In the genomic region with DNA sequence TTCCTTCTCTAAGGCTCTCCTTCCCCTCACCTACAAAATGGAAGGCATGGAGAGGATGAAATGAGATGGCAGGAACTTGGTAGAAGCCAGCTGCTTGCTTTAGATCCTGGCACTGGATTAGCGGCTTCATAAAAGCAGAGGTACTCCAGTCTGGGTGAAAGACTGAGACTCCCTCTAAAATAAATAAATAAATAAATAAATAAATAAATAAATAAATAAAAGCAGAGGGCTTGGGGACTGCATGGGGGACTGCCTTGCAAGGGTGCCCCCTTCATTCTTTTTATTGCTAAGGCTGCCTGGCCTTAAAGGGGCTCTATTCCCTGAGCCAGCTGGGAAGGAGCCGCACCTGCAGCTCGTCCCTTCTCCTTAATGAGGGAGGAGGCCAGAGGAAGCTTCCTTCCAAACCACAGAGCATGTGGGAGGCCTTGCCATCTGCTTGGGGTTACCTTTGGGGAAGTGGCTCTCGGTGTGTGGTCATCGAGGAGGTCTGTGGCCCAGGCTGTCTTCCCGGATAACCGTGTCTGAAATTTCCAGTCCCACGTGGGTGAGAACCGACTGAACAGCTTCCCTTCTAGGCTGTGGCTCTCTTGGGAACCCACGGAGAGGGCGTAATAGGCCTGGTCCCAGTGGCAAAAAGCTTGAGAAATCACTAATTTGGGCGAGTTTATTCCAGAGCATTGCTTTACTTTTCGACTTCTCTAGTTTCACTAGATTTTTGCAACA, we compare ENCODE assay signal across 1 cellular context.
TF ChIP-seq lines count a peak whose summit lies in the region.

No MANE protein-coding gene starts in this region.

TF ChIP-seq in K562, 482 proteins besides CTCF, POLR2A, EP300 and RAD21 (continued from another document and continues in another):
- TF ChIP-seq, protein P1, sequence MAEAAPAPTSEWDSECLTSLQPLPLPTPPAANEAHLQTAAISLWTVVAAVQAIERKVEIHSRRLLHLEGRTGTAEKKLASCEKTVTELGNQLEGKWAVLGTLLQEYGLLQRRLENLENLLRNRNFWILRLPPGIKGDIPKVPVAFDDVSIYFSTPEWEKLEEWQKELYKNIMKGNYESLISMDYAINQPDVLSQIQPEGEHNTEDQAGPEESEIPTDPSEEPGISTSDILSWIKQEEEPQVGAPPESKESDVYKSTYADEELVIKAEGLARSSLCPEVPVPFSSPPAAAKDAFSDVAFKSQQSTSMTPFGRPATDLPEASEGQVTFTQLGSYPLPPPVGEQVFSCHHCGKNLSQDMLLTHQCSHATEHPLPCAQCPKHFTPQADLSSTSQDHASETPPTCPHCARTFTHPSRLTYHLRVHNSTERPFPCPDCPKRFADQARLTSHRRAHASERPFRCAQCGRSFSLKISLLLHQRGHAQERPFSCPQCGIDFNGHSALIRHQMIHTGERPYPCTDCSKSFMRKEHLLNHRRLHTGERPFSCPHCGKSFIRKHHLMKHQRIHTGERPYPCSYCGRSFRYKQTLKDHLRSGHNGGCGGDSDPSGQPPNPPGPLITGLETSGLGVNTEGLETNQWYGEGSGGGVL (CRISPR knock-in tag; IDR thresholded peaks at IDR 0.05) = no peak
- TF ChIP-seq NCOA1 (IDR thresholded peaks at IDR 0.05; ENCODE audit: low read depth) (no peak), HDAC6 (IDR thresholded peaks at IDR 0.05; ENCODE audit: low read depth, low read length) (no peak), MCM5 (IDR thresholded peaks at IDR 0.05; ENCODE audit: low read depth) (no peak), ETV5 (CRISPR knock-in tag; IDR thresholded peaks at IDR 0.05; ENCODE audit: low read depth) (0 out of 2 replicates have a peak, but pooled peaks have one; percentile 30), ZNF431 (CRISPR knock-in tag; IDR thresholded peaks at IDR 0.05) (no peak), FOXM1 (IDR thresholded peaks at IDR 0.05; ENCODE audit: low read depth) (no peak), FOXM1 (CRISPR knock-in tag; IDR thresholded peaks at IDR 0.05; ENCODE audit: low read depth) (no peak), HSF4 (CRISPR knock-in tag; IDR thresholded peaks at IDR 0.05; ENCODE audit: borderline replicate concordance) (no peak), ZNF766 (CRISPR knock-in tag; conservative IDR thresholded peaks at IDR 0.05) (0 out of 2 replicates have a peak, but pooled peaks have one; percentile 55), FOS (IDR thresholded peaks at IDR 0.05; ENCODE audit: extremely low read depth, insufficient read length) (no peak), BCL6 (CRISPR knock-in tag; IDR thresholded peaks at IDR 0.05) (no peak), KDM4B (IDR thresholded peaks at IDR 0.05; ENCODE audit: borderline replicate concordance in 2 of 2, low read depth in 1 of 2) (no peak), TCFL5 (CRISPR knock-in tag; conservative IDR thresholded peaks at IDR 0.05) (no peak), CCNT2 (IDR thresholded peaks at IDR 0.05; ENCODE audit: borderline replicate concordance, extremely low read depth, insufficient read length, low read depth, low read length) (no peak), POU5F1 (IDR thresholded peaks at IDR 0.05; ENCODE audit: borderline replicate concordance, low read depth, low read length, partially characterized antibody) (no peak), WHSC1 (IDR thresholded peaks at IDR 0.05; ENCODE audit: low read length) (no peak), SRSF1 (IDR thresholded peaks at IDR 0.05; ENCODE audit: low read depth, low read length) (no peak), SAP30 (IDR thresholded peaks at IDR 0.05; ENCODE audit: borderline replicate concordance, insufficient read depth, low read depth, low read length, poor library complexity, severe bottlenecking) (no peak)
- TF ChIP-seq, protein P2, sequence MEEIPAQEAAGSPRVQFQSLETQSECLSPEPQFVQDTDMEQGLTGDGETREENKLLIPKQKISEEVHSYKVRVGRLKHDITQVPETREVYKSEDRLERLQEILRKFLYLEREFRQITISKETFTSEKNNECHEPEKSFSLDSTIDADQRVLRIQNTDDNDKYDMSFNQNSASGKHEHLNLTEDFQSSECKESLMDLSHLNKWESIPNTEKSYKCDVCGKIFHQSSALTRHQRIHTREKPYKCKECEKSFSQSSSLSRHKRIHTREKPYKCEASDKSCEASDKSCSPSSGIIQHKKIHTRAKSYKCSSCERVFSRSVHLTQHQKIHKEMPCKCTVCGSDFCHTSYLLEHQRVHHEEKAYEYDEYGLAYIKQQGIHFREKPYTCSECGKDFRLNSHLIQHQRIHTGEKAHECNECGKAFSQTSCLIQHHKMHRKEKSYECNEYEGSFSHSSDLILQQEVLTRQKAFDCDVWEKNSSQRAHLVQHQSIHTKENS (CRISPR knock-in tag; IDR thresholded peaks at IDR 0.05) = no peak
- TF ChIP-seq, protein P3, sequence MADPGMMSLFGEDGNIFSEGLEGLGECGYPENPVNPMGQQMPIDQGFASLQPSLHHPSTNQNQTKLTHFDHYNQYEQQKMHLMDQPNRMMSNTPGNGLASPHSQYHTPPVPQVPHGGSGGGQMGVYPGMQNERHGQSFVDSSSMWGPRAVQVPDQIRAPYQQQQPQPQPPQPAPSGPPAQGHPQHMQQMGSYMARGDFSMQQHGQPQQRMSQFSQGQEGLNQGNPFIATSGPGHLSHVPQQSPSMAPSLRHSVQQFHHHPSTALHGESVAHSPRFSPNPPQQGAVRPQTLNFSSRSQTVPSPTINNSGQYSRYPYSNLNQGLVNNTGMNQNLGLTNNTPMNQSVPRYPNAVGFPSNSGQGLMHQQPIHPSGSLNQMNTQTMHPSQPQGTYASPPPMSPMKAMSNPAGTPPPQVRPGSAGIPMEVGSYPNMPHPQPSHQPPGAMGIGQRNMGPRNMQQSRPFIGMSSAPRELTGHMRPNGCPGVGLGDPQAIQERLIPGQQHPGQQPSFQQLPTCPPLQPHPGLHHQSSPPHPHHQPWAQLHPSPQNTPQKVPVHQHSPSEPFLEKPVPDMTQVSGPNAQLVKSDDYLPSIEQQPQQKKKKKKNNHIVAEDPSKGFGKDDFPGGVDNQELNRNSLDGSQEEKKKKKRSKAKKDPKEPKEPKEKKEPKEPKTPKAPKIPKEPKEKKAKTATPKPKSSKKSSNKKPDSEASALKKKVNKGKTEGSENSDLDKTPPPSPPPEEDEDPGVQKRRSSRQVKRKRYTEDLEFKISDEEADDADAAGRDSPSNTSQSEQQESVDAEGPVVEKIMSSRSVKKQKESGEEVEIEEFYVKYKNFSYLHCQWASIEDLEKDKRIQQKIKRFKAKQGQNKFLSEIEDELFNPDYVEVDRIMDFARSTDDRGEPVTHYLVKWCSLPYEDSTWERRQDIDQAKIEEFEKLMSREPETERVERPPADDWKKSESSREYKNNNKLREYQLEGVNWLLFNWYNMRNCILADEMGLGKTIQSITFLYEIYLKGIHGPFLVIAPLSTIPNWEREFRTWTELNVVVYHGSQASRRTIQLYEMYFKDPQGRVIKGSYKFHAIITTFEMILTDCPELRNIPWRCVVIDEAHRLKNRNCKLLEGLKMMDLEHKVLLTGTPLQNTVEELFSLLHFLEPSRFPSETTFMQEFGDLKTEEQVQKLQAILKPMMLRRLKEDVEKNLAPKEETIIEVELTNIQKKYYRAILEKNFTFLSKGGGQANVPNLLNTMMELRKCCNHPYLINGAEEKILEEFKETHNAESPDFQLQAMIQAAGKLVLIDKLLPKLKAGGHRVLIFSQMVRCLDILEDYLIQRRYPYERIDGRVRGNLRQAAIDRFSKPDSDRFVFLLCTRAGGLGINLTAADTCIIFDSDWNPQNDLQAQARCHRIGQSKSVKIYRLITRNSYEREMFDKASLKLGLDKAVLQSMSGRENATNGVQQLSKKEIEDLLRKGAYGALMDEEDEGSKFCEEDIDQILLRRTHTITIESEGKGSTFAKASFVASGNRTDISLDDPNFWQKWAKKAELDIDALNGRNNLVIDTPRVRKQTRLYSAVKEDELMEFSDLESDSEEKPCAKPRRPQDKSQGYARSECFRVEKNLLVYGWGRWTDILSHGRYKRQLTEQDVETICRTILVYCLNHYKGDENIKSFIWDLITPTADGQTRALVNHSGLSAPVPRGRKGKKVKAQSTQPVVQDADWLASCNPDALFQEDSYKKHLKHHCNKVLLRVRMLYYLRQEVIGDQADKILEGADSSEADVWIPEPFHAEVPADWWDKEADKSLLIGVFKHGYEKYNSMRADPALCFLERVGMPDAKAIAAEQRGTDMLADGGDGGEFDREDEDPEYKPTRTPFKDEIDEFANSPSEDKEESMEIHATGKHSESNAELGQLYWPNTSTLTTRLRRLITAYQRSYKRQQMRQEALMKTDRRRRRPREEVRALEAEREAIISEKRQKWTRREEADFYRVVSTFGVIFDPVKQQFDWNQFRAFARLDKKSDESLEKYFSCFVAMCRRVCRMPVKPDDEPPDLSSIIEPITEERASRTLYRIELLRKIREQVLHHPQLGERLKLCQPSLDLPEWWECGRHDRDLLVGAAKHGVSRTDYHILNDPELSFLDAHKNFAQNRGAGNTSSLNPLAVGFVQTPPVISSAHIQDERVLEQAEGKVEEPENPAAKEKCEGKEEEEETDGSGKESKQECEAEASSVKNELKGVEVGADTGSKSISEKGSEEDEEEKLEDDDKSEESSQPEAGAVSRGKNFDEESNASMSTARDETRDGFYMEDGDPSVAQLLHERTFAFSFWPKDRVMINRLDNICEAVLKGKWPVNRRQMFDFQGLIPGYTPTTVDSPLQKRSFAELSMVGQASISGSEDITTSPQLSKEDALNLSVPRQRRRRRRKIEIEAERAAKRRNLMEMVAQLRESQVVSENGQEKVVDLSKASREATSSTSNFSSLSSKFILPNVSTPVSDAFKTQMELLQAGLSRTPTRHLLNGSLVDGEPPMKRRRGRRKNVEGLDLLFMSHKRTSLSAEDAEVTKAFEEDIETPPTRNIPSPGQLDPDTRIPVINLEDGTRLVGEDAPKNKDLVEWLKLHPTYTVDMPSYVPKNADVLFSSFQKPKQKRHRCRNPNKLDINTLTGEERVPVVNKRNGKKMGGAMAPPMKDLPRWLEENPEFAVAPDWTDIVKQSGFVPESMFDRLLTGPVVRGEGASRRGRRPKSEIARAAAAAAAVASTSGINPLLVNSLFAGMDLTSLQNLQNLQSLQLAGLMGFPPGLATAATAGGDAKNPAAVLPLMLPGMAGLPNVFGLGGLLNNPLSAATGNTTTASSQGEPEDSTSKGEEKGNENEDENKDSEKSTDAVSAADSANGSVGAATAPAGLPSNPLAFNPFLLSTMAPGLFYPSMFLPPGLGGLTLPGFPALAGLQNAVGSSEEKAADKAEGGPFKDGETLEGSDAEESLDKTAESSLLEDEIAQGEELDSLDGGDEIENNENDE (IDR thresholded peaks at IDR 0.05; ENCODE audit: low read depth, low read length) = no peak
- TF ChIP-seq, protein P4, sequence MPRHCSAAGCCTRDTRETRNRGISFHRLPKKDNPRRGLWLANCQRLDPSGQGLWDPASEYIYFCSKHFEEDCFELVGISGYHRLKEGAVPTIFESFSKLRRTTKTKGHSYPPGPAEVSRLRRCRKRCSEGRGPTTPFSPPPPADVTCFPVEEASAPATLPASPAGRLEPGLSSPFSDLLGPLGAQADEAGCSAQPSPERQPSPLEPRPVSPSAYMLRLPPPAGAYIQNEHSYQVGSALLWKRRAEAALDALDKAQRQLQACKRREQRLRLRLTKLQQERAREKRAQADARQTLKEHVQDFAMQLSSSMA (CRISPR knock-in tag; IDR thresholded peaks at IDR 0.05) = no peak
- TF ChIP-seq, protein P5, sequence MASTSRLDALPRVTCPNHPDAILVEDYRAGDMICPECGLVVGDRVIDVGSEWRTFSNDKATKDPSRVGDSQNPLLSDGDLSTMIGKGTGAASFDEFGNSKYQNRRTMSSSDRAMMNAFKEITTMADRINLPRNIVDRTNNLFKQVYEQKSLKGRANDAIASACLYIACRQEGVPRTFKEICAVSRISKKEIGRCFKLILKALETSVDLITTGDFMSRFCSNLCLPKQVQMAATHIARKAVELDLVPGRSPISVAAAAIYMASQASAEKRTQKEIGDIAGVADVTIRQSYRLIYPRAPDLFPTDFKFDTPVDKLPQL (IDR thresholded peaks at IDR 0.05; ENCODE audit: extremely low read depth, insufficient read length) = no peak
- TF ChIP-seq, protein P6, sequence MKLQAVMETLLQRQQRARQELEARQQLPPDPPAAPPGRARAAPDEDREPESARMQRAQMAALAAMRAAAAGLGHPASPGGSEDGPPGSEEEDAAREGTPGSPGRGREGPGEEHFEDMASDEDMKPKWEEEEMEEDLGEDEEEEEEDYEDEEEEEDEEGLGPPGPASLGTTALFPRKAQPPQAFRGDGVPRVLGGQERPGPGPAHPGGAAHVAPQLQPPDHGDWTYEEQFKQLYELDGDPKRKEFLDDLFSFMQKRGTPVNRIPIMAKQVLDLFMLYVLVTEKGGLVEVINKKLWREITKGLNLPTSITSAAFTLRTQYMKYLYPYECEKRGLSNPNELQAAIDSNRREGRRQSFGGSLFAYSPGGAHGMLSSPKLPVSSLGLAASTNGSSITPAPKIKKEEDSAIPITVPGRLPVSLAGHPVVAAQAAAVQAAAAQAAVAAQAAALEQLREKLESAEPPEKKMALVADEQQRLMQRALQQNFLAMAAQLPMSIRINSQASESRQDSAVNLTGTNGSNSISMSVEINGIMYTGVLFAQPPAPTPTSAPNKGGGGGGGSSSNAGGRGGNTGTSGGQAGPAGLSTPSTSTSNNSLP (IDR thresholded peaks at IDR 0.05; ENCODE audit: borderline replicate concordance, low read depth, low read length) = no peak
- TF ChIP-seq, protein P7, sequence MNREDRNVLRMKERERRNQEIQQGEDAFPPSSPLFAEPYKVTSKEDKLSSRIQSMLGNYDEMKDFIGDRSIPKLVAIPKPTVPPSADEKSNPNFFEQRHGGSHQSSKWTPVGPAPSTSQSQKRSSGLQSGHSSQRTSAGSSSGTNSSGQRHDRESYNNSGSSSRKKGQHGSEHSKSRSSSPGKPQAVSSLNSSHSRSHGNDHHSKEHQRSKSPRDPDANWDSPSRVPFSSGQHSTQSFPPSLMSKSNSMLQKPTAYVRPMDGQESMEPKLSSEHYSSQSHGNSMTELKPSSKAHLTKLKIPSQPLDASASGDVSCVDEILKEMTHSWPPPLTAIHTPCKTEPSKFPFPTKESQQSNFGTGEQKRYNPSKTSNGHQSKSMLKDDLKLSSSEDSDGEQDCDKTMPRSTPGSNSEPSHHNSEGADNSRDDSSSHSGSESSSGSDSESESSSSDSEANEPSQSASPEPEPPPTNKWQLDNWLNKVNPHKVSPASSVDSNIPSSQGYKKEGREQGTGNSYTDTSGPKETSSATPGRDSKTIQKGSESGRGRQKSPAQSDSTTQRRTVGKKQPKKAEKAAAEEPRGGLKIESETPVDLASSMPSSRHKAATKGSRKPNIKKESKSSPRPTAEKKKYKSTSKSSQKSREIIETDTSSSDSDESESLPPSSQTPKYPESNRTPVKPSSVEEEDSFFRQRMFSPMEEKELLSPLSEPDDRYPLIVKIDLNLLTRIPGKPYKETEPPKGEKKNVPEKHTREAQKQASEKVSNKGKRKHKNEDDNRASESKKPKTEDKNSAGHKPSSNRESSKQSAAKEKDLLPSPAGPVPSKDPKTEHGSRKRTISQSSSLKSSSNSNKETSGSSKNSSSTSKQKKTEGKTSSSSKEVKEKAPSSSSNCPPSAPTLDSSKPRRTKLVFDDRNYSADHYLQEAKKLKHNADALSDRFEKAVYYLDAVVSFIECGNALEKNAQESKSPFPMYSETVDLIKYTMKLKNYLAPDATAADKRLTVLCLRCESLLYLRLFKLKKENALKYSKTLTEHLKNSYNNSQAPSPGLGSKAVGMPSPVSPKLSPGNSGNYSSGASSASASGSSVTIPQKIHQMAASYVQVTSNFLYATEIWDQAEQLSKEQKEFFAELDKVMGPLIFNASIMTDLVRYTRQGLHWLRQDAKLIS (CRISPR knock-in tag; IDR thresholded peaks at IDR 0.05) = no peak
